ENCODE assay signal across 10 cellular contexts in the genomic region with DNA sequence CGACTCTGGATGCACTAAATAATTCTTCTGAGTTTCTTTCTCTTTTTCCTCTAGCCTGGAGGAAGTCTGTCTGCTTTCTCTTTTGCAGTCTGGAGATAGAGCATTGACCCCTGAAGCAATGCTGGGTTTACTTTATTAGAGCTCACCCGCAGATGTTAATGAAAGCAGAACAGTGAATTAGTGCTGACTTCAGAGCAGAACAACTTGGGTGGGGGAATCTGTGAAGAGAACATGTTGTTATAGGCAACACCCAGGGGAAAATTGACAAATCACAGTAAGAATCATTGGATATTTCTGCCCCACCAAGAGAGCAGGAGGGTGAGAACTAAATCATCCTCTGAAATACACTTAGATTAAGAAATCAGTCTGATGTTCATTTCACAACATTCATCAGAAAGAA.
DNase-seq lines count a peak whose midpoint lies in the region; ATAC-seq, FAIRE-seq and TF ChIP-seq lines count a peak whose summit lies in the region.
"Had no signal": no experiment of that assay in that cellular context is flagged by ENCODE, and none has a peak within 500 bp of the region (broad histone marks: within the 10 kb centered on the region; RNA-seq: fewer than 3 reads in every experiment).

No MANE protein-coding gene starts in this region.

- no peaks in the 10 kb centered on the region for H3K9me3 Mint-ChIP-seq in activated CD4-positive, alpha-beta memory T cell treated with anti-CD3 and anti-CD28 coated beads, Interleukin-2, amount 10 ng/mL, durations not matched to agents 7 days and 5 days
- H3K9me3 Mint-ChIP-seq: activated CD4-positive, alpha-beta T cell treated with anti-CD3 and anti-CD28 coated beads, Interleukin-2, amount 10 ng/mL, durations not matched to agents 24 days and 14 days had no signal

- DNase-seq in GM10248 (ENCODE audit: extremely low spot score) (peak; percentile 15), IMR-90 (peak; percentile 37), fibroblast of the aortic adventitia (ENCODE audit: low read depth) (peak; percentile 65), pancreas (no peak), OCI-M1 (lab: John Stamatoyannopoulos, UW) (no peak), DMS114 treated with DMSO at 0.1 percent for 48 hours (lab: John Stamatoyannopoulos, UW; ENCODE audit: unreplicated experiment) (no peak)
- DNase-seq in activated CD4-positive, alpha-beta memory T cell treated with anti-CD3 and anti-CD28 coated beads, Interleukin-2, amount 10 ng/mL, durations not matched to agents 7 days and 5 days = no peak
- no peak for DNase-seq in activated CD8-positive, alpha-beta memory T cell treated with anti-CD3 and anti-CD28 coated beads, Interleukin-2, amount 50 U/mL, for 48 hours
- DNase-seq: activated CD4-positive, alpha-beta T cell treated with anti-CD3 and anti-CD28 coated beads, Interleukin-2, amount 10 ng/mL, durations not matched to agents 24 days and 14 days; Calu3 had no signal

- peaks cover 25 to 41% of the 10 kb centered on the region in 2 experiments; a peak in 3 of 4 replicates for H3K79me1 ChIP-seq in IMR-90 (ENCODE audit: low read depth in 1 of 2, low read length in 2 of 2)

- no peaks in the 10 kb centered on the region for H3K9me1 ChIP-seq in IMR-90 (ENCODE audit: insufficient read depth, low read length)

- no peaks in the 10 kb centered on the region for H3K27me3 ChIP-seq in IMR-90 (ENCODE audit: control insufficient read depth, insufficient read depth, low read length)
- no peaks in the 10 kb centered on the region for H3K27me3 ChIP-seq in pancreas

- in situ Hi-C loops in IMR-90 (cut with MboI; ENCODE audit: low sequenced_read_pairs) = no loop called here

- no peaks in the 10 kb centered on the region for H3K36me3 ChIP-seq in IMR-90 (ENCODE audit: control insufficient read depth, insufficient read depth, low read length)
- no peaks in the 10 kb centered on the region for H3K36me3 ChIP-seq in pancreas

- H3K4ac ChIP-seq in IMR-90 (ENCODE audit: low read depth, low read length) = no peak overlapping the region

- no peak overlapping the region; the same call in 1 of the 2 replicates for H3K23ac ChIP-seq in IMR-90 (ENCODE audit: low read depth, low read length)

- 40% methylated on average over 1 of the region's 2 CpGs; no CpG with 5 or more reads in 1 of the 2 experiments for WGBS in IMR-90 (ENCODE audit: extremely low coverage in 2 of 2, insufficient read length in 1 of 2), 2 experiments
- WGBS in pancreas, 2 donors = 78 to 80% methylated on average over 2 of the region's 2 CpGs

- peaks cover 9% of the 10 kb centered on the region for H3K4me1 Mint-ChIP-seq in activated CD4-positive, alpha-beta memory T cell treated with anti-CD3 and anti-CD28 coated beads, Interleukin-2, amount 10 ng/mL, durations not matched to agents 7 days and 5 days

- 0 out of 4 replicates have a peak overlapping the region, but pooled peaks of 1 of the 2 experiments have one; percentile 16 for H4K8ac ChIP-seq in IMR-90 (ENCODE audit: low read depth in 2 of 2, low read length in 2 of 2)

- no peak overlapping the region; the same call in 2 of the 3 replicates for H2BK15ac ChIP-seq in IMR-90 (ENCODE audit: low read depth, low read length)

- CTCF ChIA-PET in GM10248 (lab: Yijun Ruan, JAX) = interaction anchor here (1.1 to 2.0 kb wide), 6 partner anchors 11 to 92 kb away, joined by 3 to 6 read pairs (median 4); no protein-coding TSS in a partner anchor
- CTCF ChIA-PET in IMR-90 (lab: Yijun Ruan, JAX) = no interaction called here
- CTCF ChIA-PET in activated CD4-positive, alpha-beta memory T cell treated with anti-CD3 and anti-CD28 coated beads, Interleukin-2, amount 10 ng/mL, durations not matched to agents 7 days and 5 days (lab: Charles Lee) = no interaction called here

- H2AFZ ChIP-seq in IMR-90 (replicated peaks; ENCODE audit: low read length, poor library complexity) = no peak overlapping the region

- H3K9me3 ChIP-seq in IMR-90 (ENCODE audit: control insufficient read depth, insufficient read depth, low read length) (no peaks in the 10 kb centered on the region), pancreas (no peaks in the 10 kb centered on the region)

- ATAC-seq in IMR-90 (ENCODE audit: low read depth) = peak; percentile 50
- peak in 3 of 4 donors; percentile 57 to 68 (median 59) for ATAC-seq in pancreas

- FAIRE-seq in pancreas (lab: Jason Lieb, UNC) = no peak

- H3K4me2 ChIP-seq in IMR-90 (ENCODE audit: low read depth, low read length) = peak overlapping the region; percentile 89

- peak overlapping the region; percentile 33; the same call in 1 of the 2 replicates for H3K14ac ChIP-seq in IMR-90 (replicated peaks; ENCODE audit: low read depth, low read length)

- no peak for TF ChIP-seq RAD21 in IMR-90 (IDR thresholded peaks at IDR 0.05; ENCODE audit: low read length)

- intact Hi-C loops in IMR-90 (cut with micrococcal nuclease) (no loop called here), pancreas (cut with DNase I) (no loop called here)

- TF ChIP-seq CTCF in GM10248 (IDR thresholded peaks at IDR 0.05; ENCODE audit: control extremely low read depth, extremely low read depth, low read depth, missing control alignments) = no peak
- no peak for TF ChIP-seq CTCF in IMR-90 (conservative IDR thresholded peaks at IDR 0.05; ENCODE audit: low read depth, low read length)
- no peak for TF ChIP-seq CTCF in fibroblast of the aortic adventitia (IDR thresholded peaks at IDR 0.05; ENCODE audit: insufficient read depth, low read length)
- no peak for TF ChIP-seq CTCF in pancreas (IDR thresholded peaks at IDR 0.05)

- no peak for TF ChIP-seq POLR2A in IMR-90 (IDR thresholded peaks at IDR 0.05; ENCODE audit: low read depth, low read length)

- no peaks in the 10 kb centered on the region for H3K36me3 Mint-ChIP-seq in activated CD4-positive, alpha-beta memory T cell treated with anti-CD3 and anti-CD28 coated beads, Interleukin-2, amount 10 ng/mL, durations not matched to agents 7 days and 5 days (ENCODE audit: low read depth)

- no peak overlapping the region for H3K56ac ChIP-seq in IMR-90 (ENCODE audit: extremely low read depth, insufficient read depth, low read length)

- no peak overlapping the region for H2AK9ac ChIP-seq in IMR-90 (replicated peaks; ENCODE audit: low read depth, low read length, poor library complexity)

- no peaks in the 10 kb centered on the region for H4K20me1 ChIP-seq in IMR-90 (ENCODE audit: insufficient read depth, low read length)

- dilution Hi-C loops in IMR-90 (cut with HindIII; ENCODE audit: low sequenced_read_pairs, unreplicated experiment) = no loop called here

- no peak overlapping the region for H4K91ac ChIP-seq in IMR-90 (ENCODE audit: insufficient read depth, low read depth, low read length)

- H4K5ac ChIP-seq in IMR-90 (ENCODE audit: low read depth, low read length) = peak overlapping the region; percentile 54

- H2BK20ac ChIP-seq in IMR-90 (ENCODE audit: low read depth, low read length) = no peak overlapping the region

- H3K9ac ChIP-seq in IMR-90 (ENCODE audit: low read depth, low read length) = no peak overlapping the region; the same call in 1 of the 2 replicates

- H3K27ac ChIP-seq in IMR-90 (ENCODE audit: insufficient read depth, low read length) (peak overlapping the region; percentile 22; the same call in 1 of the 2 replicates), pancreas (peak overlapping the region in 2 of 4 donors; percentile 39 to 44)

- peaks cover 2% of the 10 kb centered on the region for H3K27me3 Mint-ChIP-seq in activated CD4-positive, alpha-beta memory T cell treated with anti-CD3 and anti-CD28 coated beads, Interleukin-2, amount 10 ng/mL, durations not matched to agents 7 days and 5 days
- H3K27me3 Mint-ChIP-seq: activated CD4-positive, alpha-beta T cell treated with anti-CD3 and anti-CD28 coated beads, Interleukin-2, amount 10 ng/mL, durations not matched to agents 24 days and 14 days had no signal

- POLR2A ChIA-PET in GM10248 (lab: Yijun Ruan, JAX) (no interaction called here), IMR-90 (lab: Charles Lee; ENCODE audit: unreplicated experiment) (no interaction called here)
- POLR2A ChIA-PET in activated CD4-positive, alpha-beta memory T cell treated with anti-CD3 and anti-CD28 coated beads, Interleukin-2, amount 10 ng/mL, durations not matched to agents 7 days and 5 days (lab: Charles Lee) = no interaction called here

- H2AK5ac ChIP-seq in IMR-90 (ENCODE audit: low read depth, low read length) = no peak overlapping the region

- no peak overlapping the region; the same call in 1 of the 2 replicates for H3K4me3 ChIP-seq in IMR-90 (ENCODE audit: insufficient read depth, low read depth, low read length)
- peak overlapping the region; percentile 11 for H3K4me3 ChIP-seq in fibroblast of the aortic adventitia (ENCODE audit: low read depth, low read length)
- no peak overlapping the region for H3K4me3 ChIP-seq in pancreas

- H3K18ac ChIP-seq in IMR-90 (ENCODE audit: low read depth, low read length) = peak overlapping the region; percentile 86; the same call in 1 of the 2 replicates

- no TSS peak for BruUV-seq in IMR-90 (replicated peaks; lab: Mats Ljungman, UMichigan)

- H3K4me1 ChIP-seq in IMR-90 (ENCODE audit: control insufficient read depth, insufficient read depth, low read length) (peaks cover 24% of the 10 kb centered on the region), pancreas (peaks cover 4 to 15% (median 13%) of the 10 kb centered on the region in 3 donors)

- peak overlapping the region; percentile 4 for H2BK5ac ChIP-seq in IMR-90 (ENCODE audit: low read depth, low read length, poor library complexity, severe bottlenecking)

- H3K27ac Mint-ChIP-seq in activated CD4-positive, alpha-beta memory T cell treated with anti-CD3 and anti-CD28 coated beads, Interleukin-2, amount 10 ng/mL, durations not matched to agents 7 days and 5 days = no peak overlapping the region
- H3K27ac Mint-ChIP-seq: activated CD4-positive, alpha-beta T cell treated with anti-CD3 and anti-CD28 coated beads, Interleukin-2, amount 10 ng/mL, durations not matched to agents 24 days and 14 days had no signal

- no peak overlapping the region; the same call in 1 of the 2 replicates for H2BK120ac ChIP-seq in IMR-90 (ENCODE audit: low read depth, low read length)

- H3K4me3 Mint-ChIP-seq in activated CD4-positive, alpha-beta memory T cell treated with anti-CD3 and anti-CD28 coated beads, Interleukin-2, amount 10 ng/mL, durations not matched to agents 7 days and 5 days = no peak overlapping the region
- H3K4me3 Mint-ChIP-seq: activated CD4-positive, alpha-beta T cell treated with anti-CD3 and anti-CD28 coated beads, Interleukin-2, amount 10 ng/mL, durations not matched to agents 24 days and 14 days had no signal

TF ChIP-seq in IMR-90, 13 proteins besides CTCF, POLR2A, EP300 and RAD21 (continues in another document):
- TF ChIP-seq, protein P1, sequence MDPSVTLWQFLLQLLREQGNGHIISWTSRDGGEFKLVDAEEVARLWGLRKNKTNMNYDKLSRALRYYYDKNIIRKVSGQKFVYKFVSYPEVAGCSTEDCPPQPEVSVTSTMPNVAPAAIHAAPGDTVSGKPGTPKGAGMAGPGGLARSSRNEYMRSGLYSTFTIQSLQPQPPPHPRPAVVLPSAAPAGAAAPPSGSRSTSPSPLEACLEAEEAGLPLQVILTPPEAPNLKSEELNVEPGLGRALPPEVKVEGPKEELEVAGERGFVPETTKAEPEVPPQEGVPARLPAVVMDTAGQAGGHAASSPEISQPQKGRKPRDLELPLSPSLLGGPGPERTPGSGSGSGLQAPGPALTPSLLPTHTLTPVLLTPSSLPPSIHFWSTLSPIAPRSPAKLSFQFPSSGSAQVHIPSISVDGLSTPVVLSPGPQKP (IDR thresholded peaks at IDR 0.05; ENCODE audit: borderline replicate concordance, low read depth, low read length) = no peak
- TF ChIP-seq FOS (IDR thresholded peaks at IDR 0.05; ENCODE audit: low read depth, low read length) = no peak

Comparison
In these comparisons a context has a peak if more than half of its experiments do, and no peak if none do; other contexts are left out.
1. DNase-seq: peak in GM10248 (single experiment), IMR-90 (single experiment) and fibroblast of the aortic adventitia (single experiment); none in pancreas (0 of 6), activated CD4-positive, alpha-beta memory T cell treated with anti-CD3 and anti-CD28 coated beads, Interleukin-2, amount 10 ng/mL, durations not matched to agents 7 days and 5 days (single experiment), OCI-M1 (single experiment), activated CD8-positive, alpha-beta memory T cell treated with anti-CD3 and anti-CD28 coated beads, Interleukin-2, amount 50 U/mL, for 48 hours (single experiment) and DMS114 treated with DMSO at 0.1 percent for 48 hours (single experiment).